Comparison of ENCODE assay signal across 13 cellular contexts in genomic region chr6:112571486-112571885, GRCh38.
DNase-seq lines count a peak whose midpoint lies in the region; ATAC-seq and TF ChIP-seq lines count a peak whose summit lies in the region.
"Had no signal": no experiment of that assay in that cellular context is flagged by ENCODE, and none has a peak within 500 bp of the region (broad histone marks: within the 10 kb centered on the region; RNA-seq: fewer than 3 reads in every experiment).

No MANE protein-coding gene starts in this region.

- TF ChIP-seq CTCF in astrocyte of the cerebellum (IDR thresholded peaks at IDR 0.05; ENCODE audit: low read depth, low read length, missing control alignments) (no peak), sigmoid colon (IDR thresholded peaks at IDR 0.05) (no peak)

- WGBS in sigmoid colon, 2 donors = 15 to 42% methylated on average over 3 of the region's 3 CpGs

- H3K9me3 ChIP-seq in sigmoid colon (no peaks in the 10 kb centered on the region), T-helper 17 cell (ENCODE audit: control insufficient read depth, low read length, poor library complexity, severe bottlenecking) (no peaks in the 10 kb centered on the region)
- H3K9me3 ChIP-seq: BLaER1 treated with 17β-estradiol and CSF1 and Interleukin-3, amounts not matched to agents 10 nM and 100 nM; breast epithelium had no signal

- no peak for TF ChIP-seq POLR2A in sigmoid colon (IDR thresholded peaks at IDR 0.05)

- intact Hi-C loops in sigmoid colon (cut with DNase I) = no loop called here

- no peak overlapping the region for H3K4me3 Mint-ChIP-seq in T-helper 17 cell
- no peak overlapping the region for H3K4me3 Mint-ChIP-seq in effector memory CD8-positive, alpha-beta T cell
- H3K4me3 Mint-ChIP-seq: activated T-cell treated with anti-CD3 and anti-CD28 coated beads, Interleukin-2, amount 50 U/mL, for 72 hours; naive thymus-derived CD4-positive, alpha-beta T cell had no signal

- no peaks in the 10 kb centered on the region for H3K27me3 Mint-ChIP-seq in T-helper 17 cell
- no peaks in the 10 kb centered on the region for H3K27me3 Mint-ChIP-seq in effector memory CD8-positive, alpha-beta T cell
- H3K27me3 Mint-ChIP-seq: naive thymus-derived CD4-positive, alpha-beta T cell had no signal

- H3K36me3 ChIP-seq in sigmoid colon = no peaks in the 10 kb centered on the region
- H3K36me3 ChIP-seq: BLaER1 treated with 17β-estradiol and CSF1 and Interleukin-3, amounts not matched to agents 10 nM and 100 nM; breast epithelium had no signal

- H3K4me1 ChIP-seq in sigmoid colon = peaks cover 0 to 19% (median 16%) of the 10 kb centered on the region in 4 donors
- H3K4me1 ChIP-seq: breast epithelium had no signal

- no peaks in the 10 kb centered on the region for H3K27me3 ChIP-seq in sigmoid colon
- H3K27me3 ChIP-seq: BLaER1 treated with 17β-estradiol and CSF1 and Interleukin-3, amounts not matched to agents 10 nM and 100 nM; breast epithelium had no signal

- H3K9me3 Mint-ChIP-seq in effector memory CD8-positive, alpha-beta T cell = no peaks in the 10 kb centered on the region
- H3K9me3 Mint-ChIP-seq: activated T-cell treated with anti-CD3 and anti-CD28 coated beads, Interleukin-2, amount 50 U/mL, for 72 hours had no signal

- no peak overlapping the region for H3K4me3 ChIP-seq in astrocyte of the cerebellum (ENCODE audit: low read depth, low read length)
- no peak overlapping the region for H3K4me3 ChIP-seq in sigmoid colon
- H3K4me3 ChIP-seq: BLaER1 treated with 17β-estradiol and CSF1 and Interleukin-3, amounts not matched to agents 10 nM and 100 nM; breast epithelium had no signal

- no peak overlapping the region for H3K27ac Mint-ChIP-seq in T-helper 17 cell
- no peak overlapping the region for H3K27ac Mint-ChIP-seq in effector memory CD8-positive, alpha-beta T cell
- H3K27ac Mint-ChIP-seq: activated T-cell treated with anti-CD3 and anti-CD28 coated beads, Interleukin-2, amount 50 U/mL, for 72 hours; naive thymus-derived CD4-positive, alpha-beta T cell had no signal

- no peaks in the 10 kb centered on the region for H3K4me1 Mint-ChIP-seq in T-helper 17 cell
- no peaks in the 10 kb centered on the region for H3K4me1 Mint-ChIP-seq in effector memory CD8-positive, alpha-beta T cell (ENCODE audit: low read depth in 2 of 2)
- H3K4me1 Mint-ChIP-seq: naive thymus-derived CD4-positive, alpha-beta T cell had no signal

- no peaks in the 10 kb centered on the region for H3K36me3 Mint-ChIP-seq in T-helper 17 cell (ENCODE audit: low read depth)
- no peaks in the 10 kb centered on the region for H3K36me3 Mint-ChIP-seq in effector memory CD8-positive, alpha-beta T cell (ENCODE audit: insufficient read depth)
- H3K36me3 Mint-ChIP-seq: naive thymus-derived CD4-positive, alpha-beta T cell had no signal

- TF ChIP-seq EP300 in sigmoid colon (IDR thresholded peaks at IDR 0.05) = no peak

- ATAC-seq in T-helper 17 cell = no peak
- ATAC-seq in effector memory CD8-positive, alpha-beta T cell (replicated peaks) = no peak
- ATAC-seq: activated T-cell treated with anti-CD3 and anti-CD28 coated beads, Interleukin-2, amount 50 U/mL, for 72 hours; naive thymus-derived CD4-positive, alpha-beta T cell had no signal

- in situ Hi-C loops in G401 (cut with HindIII; ENCODE audit: low sequenced_read_pairs) = no loop called here
- in situ Hi-C loops in astrocyte of the cerebellum (cut with HindIII; ENCODE audit: low sequenced_read_pairs) = no loop called here

- H3K27ac ChIP-seq in sigmoid colon = peak overlapping the region in 1 of 4 donors; percentile 16
- H3K27ac ChIP-seq: BLaER1 treated with 17β-estradiol and CSF1 and Interleukin-3, amounts not matched to agents 10 nM and 100 nM; breast epithelium had no signal

- DNase-seq in G401 (ENCODE audit: low spot score) (peak; percentile 18), astrocyte of the cerebellum (ENCODE audit: low read depth) (peak; percentile 80), hepatic stellate cell (ENCODE audit: low spot score) (peak; percentile 3), sigmoid colon (peak; percentile 80), GDM1 (lab: John Stamatoyannopoulos, UW) (no peak), T-helper 17 cell (no peak), NCI-H2171 treated with DMSO at 0.1 percent for 48 hours (lab: John Stamatoyannopoulos, UW) (no peak)
- no peak for DNase-seq in effector memory CD8-positive, alpha-beta T cell
- DNase-seq: activated T-cell treated with anti-CD3 and anti-CD28 coated beads, Interleukin-2, amount 50 U/mL, for 72 hours; naive thymus-derived CD4-positive, alpha-beta T cell; T-helper 1 cell had no signal

Comparison
In these comparisons a context has a peak if more than half of its experiments do, and no peak if none do; other contexts are left out.
1. DNase-seq: peak in G401 (single experiment), astrocyte of the cerebellum (single experiment), hepatic stellate cell (single experiment) and sigmoid colon (single experiment); none in GDM1 (single experiment), T-helper 17 cell (0 of 3), NCI-H2171 treated with DMSO at 0.1 percent for 48 hours (single experiment) and effector memory CD8-positive, alpha-beta T cell (0 of 3).